ENCODE assay signal across 28 cellular contexts in the genomic region with DNA sequence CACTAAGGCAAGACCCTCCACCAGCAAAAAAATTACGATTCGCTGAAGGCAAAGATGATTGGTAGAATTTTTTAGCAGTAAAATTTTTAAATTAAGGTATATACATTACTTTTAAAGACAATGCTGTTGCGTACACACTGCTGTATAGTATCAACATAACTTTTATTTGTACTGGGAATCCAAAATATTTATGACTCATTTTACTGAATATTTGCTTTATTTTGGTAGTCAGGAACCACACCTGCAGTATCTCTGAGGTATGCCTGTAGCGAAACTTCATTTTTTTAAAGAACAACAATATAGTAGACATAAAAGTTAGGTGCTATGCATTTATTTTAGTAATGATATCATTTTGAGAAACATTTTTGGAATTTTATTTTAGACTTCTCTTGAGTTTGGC.
"Had no signal": no experiment of that assay in that cellular context is flagged by ENCODE, and none has a peak within 500 bp of the region (broad histone marks: within the 10 kb centered on the region; RNA-seq: fewer than 3 reads in every experiment).

No MANE protein-coding gene starts in this region.

- H3K36me3 Mint-ChIP-seq: stimulated activated effector memory CD8-positive, alpha-beta T cell treated with anti-CD3 and anti-CD28 coated beads, Interleukin-12 subunit alpha, Interleukin-12 subunit beta, amount 100 ng/mL, for 72 hours had no signal

- H3K36me3 ChIP-seq: suprapubic skin, thoracic aorta, thyroid gland, tibial artery, transverse colon, upper lobe of left lung, uterus, vagina had no signal

- H3K4me1 Mint-ChIP-seq: stimulated activated effector memory CD8-positive, alpha-beta T cell treated with anti-CD3 and anti-CD28 coated beads, Interleukin-12 subunit alpha, Interleukin-12 subunit beta, amount 100 ng/mL, for 72 hours; stimulated activated naive CD8-positive, alpha-beta T cell treated with anti-CD3 and anti-CD28 coated beads, Interleukin-15, amount 100 ng/mL, for 72 hours had no signal

- H3K27me3 ChIP-seq: stomach, suprapubic skin, testis, thyroid gland, tibial artery, tibial nerve, transverse colon, upper lobe of left lung, uterus, vagina had no signal

- ATAC-seq: stimulated activated effector memory CD8-positive, alpha-beta T cell treated with anti-CD3 and anti-CD28 coated beads, Interleukin-12 subunit alpha, Interleukin-12 subunit beta, amount 100 ng/mL, for 72 hours; stimulated activated memory B cell treated with anti-CD40 and anti-IgM and Interleukin-4, amounts not matched to agents 10 μg/mL and 1 μg/mL and 100 μg/mL, for 72 hours; stimulated activated naive B cell treated with anti-CD40 and anti-IgM and Interleukin-4, amounts not matched to agents 10 μg/mL and 1 μg/mL and 100 μg/mL, for 72 hours; stimulated activated naive CD8-positive, alpha-beta T cell treated with anti-CD3 and anti-CD28 coated beads, Interleukin-15, amount 100 ng/mL, for 72 hours; stimulated activated naive CD8-positive, alpha-beta T cell treated with anti-CD3 and anti-CD28 coated beads, Interleukin-15, Interleukin-2, amounts not matched to agents 100 U/mL and 50 U/mL, for 24 hours had no signal

- H3K4me3 Mint-ChIP-seq: stimulated activated effector memory CD8-positive, alpha-beta T cell treated with anti-CD3 and anti-CD28 coated beads, Interleukin-12 subunit alpha, Interleukin-12 subunit beta, amount 100 ng/mL, for 72 hours; stimulated activated memory B cell treated with anti-CD40 and anti-IgM and Interleukin-4, amounts not matched to agents 10 μg/mL and 1 μg/mL and 100 μg/mL, for 72 hours; stimulated activated naive B cell treated with anti-CD40 and anti-IgM and Interleukin-4, amounts not matched to agents 10 μg/mL and 1 μg/mL and 100 μg/mL, for 72 hours; stimulated activated naive CD8-positive, alpha-beta T cell treated with anti-CD3 and anti-CD28 coated beads, Interleukin-15, amount 100 ng/mL, for 72 hours; stimulated activated naive CD8-positive, alpha-beta T cell treated with anti-CD3 and anti-CD28 coated beads, Interleukin-15, Interleukin-2, amounts not matched to agents 100 ng/mL and 50 ng/mL, for 24 hours; type B pancreatic cell had no signal

- H3K27ac ChIP-seq: stomach, suprapubic skin, testis, thoracic aorta, thyroid gland, tibial artery, tibial nerve, transverse colon, upper lobe of left lung, uterus, vagina had no signal

- H3K9me3 ChIP-seq: suprapubic skin, testis, thoracic aorta, thyroid gland, transverse colon, upper lobe of left lung, uterus, vagina had no signal

- H3K27me3 Mint-ChIP-seq: stimulated activated memory B cell treated with anti-CD40 and anti-IgM and Interleukin-4, amounts not matched to agents 10 μg/mL and 1 μg/mL and 100 μg/mL, for 72 hours; stimulated activated naive B cell treated with anti-CD40 and anti-IgM and Interleukin-4, amounts not matched to agents 10 μg/mL and 1 μg/mL and 100 μg/mL, for 72 hours; stimulated activated naive CD8-positive, alpha-beta T cell treated with anti-CD3 and anti-CD28 coated beads, Interleukin-15, amount 100 ng/mL, for 72 hours; stimulated activated naive CD8-positive, alpha-beta T cell treated with anti-CD3 and anti-CD28 coated beads, Interleukin-15, Interleukin-2, amounts not matched to agents 100 ng/mL and 50 ng/mL, for 24 hours; type B pancreatic cell had no signal

- DNase-seq: stimulated activated CD4-positive, alpha-beta T cell treated with anti-CD3 and anti-CD28 coated beads, Interleukin-2, amount 100 ng/mL, for 24 hours; stimulated activated CD4-positive, alpha-beta T cell treated with anti-CD3 and anti-CD28 coated beads, Interleukin-2, amount 100 ng/mL, for 48 hours; stimulated activated CD4-positive, alpha-beta T cell treated with anti-CD3 and anti-CD28 coated beads, Interleukin-4, amount 100 ng/mL, for 1 hour; stimulated activated CD4-positive, alpha-beta T cell treated with anti-CD3 and anti-CD28 coated beads, Interleukin-4, amount 100 ng/mL, for 24 hours; stimulated activated CD4-positive, alpha-beta T cell treated with anti-CD3 and anti-CD28 coated beads, Interleukin-4, amount 100 ng/mL, for 4 hours; stimulated activated CD8-positive, alpha-beta memory T cell treated with anti-CD3 and anti-CD28 coated beads, Interleukin-4, amount 100 ng/mL, for 48 hours; stimulated activated naive B cell treated with anti-CD40 and anti-IgM and Interleukin-4, amounts not matched to agents 10 μg/mL and 1 μg/mL and 100 μg/mL, for 72 hours; stimulated activated naive CD4-positive, alpha-beta T cell; stimulated activated naive CD4-positive, alpha-beta T cell treated with Interleukin-2 at 50 U/mL for 16 hours; stimulated activated naive CD8-positive, alpha-beta T cell treated with anti-CD3 and anti-CD28 coated beads, Interleukin-15, amount 100 ng/mL, for 72 hours; stimulated activated naive CD8-positive, alpha-beta T cell treated with anti-CD3 and anti-CD28 coated beads, Interleukin-15, Interleukin-2, amounts not matched to agents 100 U/mL and 50 U/mL, for 24 hours; stomach; substantia nigra; testis; thyroid gland; tibial artery; transverse colon; upper lobe of left lung; uterus had no signal

- FAIRE-seq: urothelium cell line had no signal

- H3K4me1 ChIP-seq: stomach, testis, thyroid gland, tibial artery, uterus had no signal

- H3K4me3 ChIP-seq: stomach, suprapubic skin, testis, thoracic aorta, thyroid gland, tibial artery, tibial nerve, transverse colon, upper lobe of left lung, uterus, vagina had no signal
